Comparison of ENCODE assay signal across 1 cellular context in the genomic region with DNA sequence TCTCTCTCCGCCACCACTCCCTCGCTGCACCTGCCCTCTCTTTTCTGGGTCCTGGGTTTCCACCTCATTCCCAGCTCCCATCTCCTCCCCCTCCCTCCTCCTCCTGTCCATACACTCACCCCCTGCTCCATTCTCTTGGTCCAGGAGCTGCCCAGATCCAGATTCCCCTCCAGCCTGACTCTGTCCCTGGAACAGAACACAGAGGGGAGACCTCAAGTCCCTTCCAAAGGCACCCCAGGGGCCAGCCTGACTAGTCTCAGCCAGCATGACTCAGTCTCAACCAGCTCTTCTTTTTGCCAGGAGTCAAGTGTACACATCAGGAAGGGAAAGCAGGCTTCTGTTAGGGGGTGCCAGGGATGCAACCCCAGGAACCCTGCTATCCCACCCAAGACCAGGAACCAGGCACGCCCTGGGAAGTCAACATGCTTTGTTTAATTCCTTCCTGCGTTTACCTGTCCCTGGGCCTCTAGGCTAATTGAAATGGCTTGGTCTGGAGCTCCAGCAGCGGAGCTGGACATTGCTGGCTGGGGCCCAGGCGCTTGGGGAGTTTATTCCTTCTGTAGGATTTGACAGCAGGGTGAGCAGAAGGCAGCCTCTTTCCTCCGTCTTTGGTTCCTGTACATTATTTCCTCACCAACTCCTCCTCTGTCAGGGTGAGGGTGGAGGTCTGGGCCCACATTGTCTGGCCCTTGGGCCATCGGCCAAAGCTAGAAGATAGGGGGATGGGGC.
TF ChIP-seq lines count a peak whose summit lies in the region.

No MANE protein-coding gene starts in this region.

TF ChIP-seq in IMR-90, 13 proteins besides CTCF, POLR2A, EP300 and RAD21:
- TF ChIP-seq ELK1 (IDR thresholded peaks at IDR 0.05; ENCODE audit: borderline replicate concordance, low read depth, low read length): no peak
- no peak for TF ChIP-seq NFE2L2 (IDR thresholded peaks at IDR 0.05; ENCODE audit: low read depth, low read length)
- TF ChIP-seq MAZ (IDR thresholded peaks at IDR 0.05; ENCODE audit: borderline replicate concordance, low read depth, low read length): no peak
- no peak for TF ChIP-seq SMC3 (IDR thresholded peaks at IDR 0.05; ENCODE audit: low read depth, low read length)
- no peak for TF ChIP-seq BHLHE40 (IDR thresholded peaks at IDR 0.05; ENCODE audit: low read depth, low read length)
- TF ChIP-seq USF2 (IDR thresholded peaks at IDR 0.05; ENCODE audit: low read depth, low read length): no peak
- TF ChIP-seq RCOR1 (IDR thresholded peaks at IDR 0.05; ENCODE audit: insufficient replicate concordance, low read length): no peak
- no peak for TF ChIP-seq CEBPB (IDR thresholded peaks at IDR 0.05; ENCODE audit: low read depth, low read length)
- no peak for TF ChIP-seq FOS (IDR thresholded peaks at IDR 0.05; ENCODE audit: low read depth, low read length)
- no peak for TF ChIP-seq CHD1 (IDR thresholded peaks at IDR 0.05; ENCODE audit: low read depth, low read length)
- no peak for TF ChIP-seq RFX5 (IDR thresholded peaks at IDR 0.05; ENCODE audit: low read depth, low read length)
- no peak for TF ChIP-seq MAFK (IDR thresholded peaks at IDR 0.05; ENCODE audit: low read depth, low read length)
- no peak for TF ChIP-seq MXI1 (IDR thresholded peaks at IDR 0.05; ENCODE audit: borderline replicate concordance, low read depth, low read length)
TF ChIP-seq in IMR-90: peak in this region for 0.
